In genomic region chr1:198620198-198620597, GRCh38 we compare ENCODE assay signal across 1 cellular context.
TF ChIP-seq lines count a peak whose summit lies in the region.

No MANE protein-coding gene starts in this region.

TF ChIP-seq in GM23338, 12 proteins besides CTCF, POLR2A, EP300 and RAD21 (continued from another document):
- TF ChIP-seq ZNF462 (CRISPR knock-in tag; IDR thresholded peaks at IDR 0.05) (no peak), REST (IDR thresholded peaks at IDR 0.05; ENCODE audit: unreplicated experiment) (no peak), ETS1 (IDR thresholded peaks at IDR 0.05) (no peak), CREB1 (CRISPR knock-in tag; IDR thresholded peaks at IDR 0.05; ENCODE audit: low read depth) (no peak), ZNF114 (CRISPR knock-in tag; IDR thresholded peaks at IDR 0.05) (no peak), ZNF331 (CRISPR knock-in tag; IDR thresholded peaks at IDR 0.05; ENCODE audit: low read depth) (no peak), NANOG (IDR thresholded peaks at IDR 0.05; ENCODE audit: borderline replicate concordance) (no peak)
